9 cellular contexts compared by ENCODE assay signal in genomic region chr1:234971586-234972297, GRCh38.
DNase-seq lines count a peak whose midpoint lies in the region; ATAC-seq and TF ChIP-seq lines count a peak whose summit lies in the region.
"Had no signal": no experiment of that assay in that cellular context is flagged by ENCODE, and none has a peak within 500 bp of the region (broad histone marks: within the 10 kb centered on the region; RNA-seq: fewer than 3 reads in every experiment).

No MANE protein-coding gene starts in this region.

- no peaks in the 10 kb centered on the region for H3K36me3 ChIP-seq in duodenal mucosa (ENCODE audit: control insufficient read depth in 1 of 2, insufficient read depth in 2 of 2, low read length in 2 of 2)

- no peaks in the 10 kb centered on the region for H3K9me3 ChIP-seq in duodenal mucosa (ENCODE audit: control insufficient read depth in 1 of 2, low read length in 2 of 2)

- no peaks in the 10 kb centered on the region for H3K27me3 Mint-ChIP-seq in progenitor cell of endocrine pancreas

- H3K9ac ChIP-seq in duodenal mucosa (ENCODE audit: low read depth in 1 of 2, low read length in 2 of 2), result peak overlapping the region; percentile 24 to 39

- ATAC-seq in GM18498 (IDR thresholded peaks at IDR 0.05; ENCODE audit: unreplicated experiment) (peak; percentile 39), GM21737 (IDR thresholded peaks at IDR 0.05; ENCODE audit: unreplicated experiment) (no peak)

- H3K27me3 ChIP-seq in HL-60 (ENCODE audit: insufficient read depth, poor library complexity, severe bottlenecking), result no peaks in the 10 kb centered on the region
- H3K27me3 ChIP-seq in duodenal mucosa (ENCODE audit: control insufficient read depth in 1 of 2, insufficient read depth in 2 of 2, low read length in 2 of 2), result no peaks in the 10 kb centered on the region

- H3K27ac Mint-ChIP-seq in progenitor cell of endocrine pancreas, result peak overlapping the region; percentile 96

- no peak overlapping the region for H3K4me3 Mint-ChIP-seq in progenitor cell of endocrine pancreas (ENCODE audit: low read depth)
- H3K4me3 Mint-ChIP-seq: activated T-cell treated with anti-CD3 and anti-CD28 coated beads, Interleukin-2, amount 50 U/mL, for 4 hours had no signal

- no peak for DNase-seq in HL-60 (ENCODE audit: low read depth in 1 of 2, low spot score in 1 of 2)
- DNase-seq in progenitor cell of endocrine pancreas (ENCODE audit: low spot score, unreplicated experiment), result no peak
- no peak for DNase-seq in NCI-H146 treated with DMSO at 0.1 percent for 48 hours (lab: John Stamatoyannopoulos, UW; ENCODE audit: unreplicated experiment)
- no peak for DNase-seq in kidney tubule cell (ENCODE audit: low spot score)
- DNase-seq in NCI-H1436 treated with DMSO at 0.1 percent for 48 hours (lab: John Stamatoyannopoulos, UW), result no peak
- DNase-seq: activated T-cell treated with anti-CD3 and anti-CD28 coated beads, Interleukin-2, amount 50 U/mL, for 4 hours had no signal

- no peaks in the 10 kb centered on the region for H3K9me3 Mint-ChIP-seq in progenitor cell of endocrine pancreas (ENCODE audit: low read depth)
- H3K9me3 Mint-ChIP-seq: activated T-cell treated with anti-CD3 and anti-CD28 coated beads, Interleukin-2, amount 50 U/mL, for 4 hours had no signal

- H3K27ac ChIP-seq in HL-60 (replicated peaks) (peak overlapping the region; percentile 53), duodenal mucosa (ENCODE audit: low read depth, low read length) (peak overlapping the region; percentile 44)

- H3K4me3 ChIP-seq in HL-60 (replicated peaks; ENCODE audit: insufficient read depth, low read length) (no peak overlapping the region), duodenal mucosa (ENCODE audit: low read depth in 1 of 2, low read length in 2 of 2) (no peak overlapping the region)

- H3K4me1 ChIP-seq in duodenal mucosa (ENCODE audit: control insufficient read depth in 1 of 2, insufficient read depth in 2 of 2, low read length in 2 of 2), result peaks cover 73 to 80% of the 10 kb centered on the region in 2 donors

- no peak for TF ChIP-seq CTCF in HL-60 (IDR thresholded peaks at IDR 0.05; ENCODE audit: insufficient read depth, low read length)
- no peak for TF ChIP-seq CTCF in progenitor cell of endocrine pancreas (IDR thresholded peaks at IDR 0.05; ENCODE audit: unreplicated experiment)

- no peaks in the 10 kb centered on the region for H3K36me3 Mint-ChIP-seq in progenitor cell of endocrine pancreas (ENCODE audit: insufficient read depth)

- peaks cover 49% of the 10 kb centered on the region for H3K4me1 Mint-ChIP-seq in progenitor cell of endocrine pancreas (ENCODE audit: low read depth)
